17 cellular contexts compared by ENCODE assay signal in genomic region chr2:159029936-159030335, GRCh38.
DNase-seq lines count a peak whose midpoint lies in the region; ATAC-seq and TF ChIP-seq lines count a peak whose summit lies in the region.
"Had no signal": no experiment of that assay in that cellular context is flagged by ENCODE, and none has a peak within 500 bp of the region (broad histone marks: within the 10 kb centered on the region; RNA-seq: fewer than 3 reads in every experiment).

No MANE protein-coding gene starts in this region.

- H3K9me3 ChIP-seq in mesodermal cell (ENCODE audit: control insufficient read depth, low read length) = no peaks in the 10 kb centered on the region
- H3K9me3 ChIP-seq in BE2C = no peaks in the 10 kb centered on the region

- H3K4me1 Mint-ChIP-seq in chondrocyte (ENCODE audit: low read depth) = peaks cover 49% of the 10 kb centered on the region
- H3K4me1 Mint-ChIP-seq in type B pancreatic cell (ENCODE audit: unreplicated experiment) = peaks cover 63% of the 10 kb centered on the region
- no peaks in the 10 kb centered on the region for H3K4me1 Mint-ChIP-seq in stimulated activated naive B cell treated with anti-CD40 and anti-IgM and Interleukin-4, amounts not matched to agents 10 μg/mL and 1 μg/mL and 100 μg/mL, for 72 hours
- H3K4me1 Mint-ChIP-seq: CD4-positive, CD25-positive, alpha-beta regulatory T cell had no signal

- DNase-seq in DMS53 (lab: John Stamatoyannopoulos, UW) = peak; percentile 11
- no peak for DNase-seq in DMS53 treated with DMSO at 0.1 percent for 48 hours (lab: John Stamatoyannopoulos, UW; ENCODE audit: unreplicated experiment)
- no peak for DNase-seq in chondrocyte (ENCODE audit: low spot score)
- no peak for DNase-seq in type B pancreatic cell (ENCODE audit: extremely low spot score, unreplicated experiment)
- no peak for DNase-seq in BE2C
- no peak for DNase-seq in OCI-M1 (lab: John Stamatoyannopoulos, UW)
- no peak for DNase-seq in stimulated activated naive B cell treated with anti-CD40 and anti-IgM and Interleukin-4, amounts not matched to agents 10 μg/mL and 1 μg/mL and 100 μg/mL, for 72 hours
- DNase-seq: activated CD4-positive, CD25-positive, alpha-beta regulatory T cell; CD4-positive, CD25-positive, alpha-beta regulatory T cell; EL; GOT3; islet precursor cell; NCI-H2081 treated with DMSO at 0.1 percent for 48 hours; NCI-H69 had no signal

- H3K4me3 ChIP-seq in mesodermal cell (ENCODE audit: extremely low read depth, insufficient read depth, low read length, poor library complexity, severe bottlenecking) = no peak overlapping the region
- H3K4me3 ChIP-seq in BE2C (ENCODE audit: low read depth, low read length) = no peak overlapping the region

- peaks cover 34% of the 10 kb centered on the region for H3K36me3 ChIP-seq in mesodermal cell (ENCODE audit: control insufficient read depth, insufficient read depth, low read length)
- H3K36me3 ChIP-seq in BE2C = no peaks in the 10 kb centered on the region

- H3K4me3 Mint-ChIP-seq in chondrocyte (ENCODE audit: unreplicated experiment) (no peak overlapping the region), type B pancreatic cell (no peak overlapping the region)
- H3K4me3 Mint-ChIP-seq in stimulated activated naive B cell treated with anti-CD40 and anti-IgM and Interleukin-4, amounts not matched to agents 10 μg/mL and 1 μg/mL and 100 μg/mL, for 72 hours = no peak overlapping the region
- H3K4me3 Mint-ChIP-seq: CD4-positive, CD25-positive, alpha-beta regulatory T cell; T-helper 1 cell treated with Interleukin-12 subunit alpha and Interleukin-12 subunit beta and Interleukin-4 antibody, amounts not matched to agents 30 μg/mL and 1 μg/mL, for 36 hours had no signal

- H3K27ac Mint-ChIP-seq in chondrocyte (ENCODE audit: unreplicated experiment) (peak overlapping the region; percentile 85), type B pancreatic cell (peak overlapping the region; percentile 86)
- H3K27ac Mint-ChIP-seq in stimulated activated naive B cell treated with anti-CD40 and anti-IgM and Interleukin-4, amounts not matched to agents 10 μg/mL and 1 μg/mL and 100 μg/mL, for 72 hours = no peak overlapping the region
- H3K27ac Mint-ChIP-seq: CD4-positive, CD25-positive, alpha-beta regulatory T cell; T-helper 1 cell treated with Interleukin-12 subunit alpha and Interleukin-12 subunit beta and Interleukin-4 antibody, amounts not matched to agents 30 μg/mL and 1 μg/mL, for 36 hours had no signal

- H3K9me3 Mint-ChIP-seq in chondrocyte (ENCODE audit: low read depth) = no peaks in the 10 kb centered on the region
- no peaks in the 10 kb centered on the region for H3K9me3 Mint-ChIP-seq in type B pancreatic cell
- H3K9me3 Mint-ChIP-seq in stimulated activated naive B cell treated with anti-CD40 and anti-IgM and Interleukin-4, amounts not matched to agents 10 μg/mL and 1 μg/mL and 100 μg/mL, for 72 hours = no peaks in the 10 kb centered on the region
- H3K9me3 Mint-ChIP-seq: T-helper 1 cell treated with Interleukin-12 subunit alpha and Interleukin-12 subunit beta and Interleukin-4 antibody, amounts not matched to agents 30 μg/mL and 1 μg/mL, for 36 hours had no signal

- peaks cover 2% of the 10 kb centered on the region for H3K36me3 Mint-ChIP-seq in chondrocyte (ENCODE audit: low read depth)
- peaks cover 29% of the 10 kb centered on the region for H3K36me3 Mint-ChIP-seq in type B pancreatic cell
- H3K36me3 Mint-ChIP-seq in stimulated activated naive B cell treated with anti-CD40 and anti-IgM and Interleukin-4, amounts not matched to agents 10 μg/mL and 1 μg/mL and 100 μg/mL, for 72 hours = no peaks in the 10 kb centered on the region
- H3K36me3 Mint-ChIP-seq: CD4-positive, CD25-positive, alpha-beta regulatory T cell had no signal

- peak overlapping the region; percentile 98 for H3K27ac ChIP-seq in mesodermal cell (ENCODE audit: low read depth, low read length, severe bottlenecking)
- H3K27ac ChIP-seq: 22Rv1 had no signal

- H3K4me1 ChIP-seq in mesodermal cell (ENCODE audit: control insufficient read depth, insufficient read depth, low read length, poor library complexity, severe bottlenecking) (peaks cover 49% of the 10 kb centered on the region), BE2C (peaks cover 9% of the 10 kb centered on the region)

- 64 to 78% methylated on average over 1 of the region's 2 CpGs for WGBS in mesodermal cell (ENCODE audit: insufficient coverage in 2 of 2), 2 experiments

- H3K27me3 Mint-ChIP-seq in chondrocyte (ENCODE audit: low read depth) (no peaks in the 10 kb centered on the region), type B pancreatic cell (no peaks in the 10 kb centered on the region)
- no peaks in the 10 kb centered on the region for H3K27me3 Mint-ChIP-seq in stimulated activated naive B cell treated with anti-CD40 and anti-IgM and Interleukin-4, amounts not matched to agents 10 μg/mL and 1 μg/mL and 100 μg/mL, for 72 hours

- no peak for ATAC-seq in stimulated activated naive B cell treated with anti-CD40 and anti-IgM and Interleukin-4, amounts not matched to agents 10 μg/mL and 1 μg/mL and 100 μg/mL, for 72 hours (replicated peaks)

- no peak for TF ChIP-seq CTCF in chondrocyte (IDR thresholded peaks at IDR 0.05)
- TF ChIP-seq CTCF in type B pancreatic cell (conservative IDR thresholded peaks at IDR 0.05) = no peak
- TF ChIP-seq CTCF in BE2C (IDR thresholded peaks at IDR 0.05; ENCODE audit: low read depth, low read length) = no peak

- H3K27me3 ChIP-seq in BE2C = no peaks in the 10 kb centered on the region
